ENCODE assay signal across 8 cellular contexts in genomic region chr14:63727736-63728728, GRCh38. TPM values are rescaled to one million over a fixed set of nuclear protein-coding genes. Genes with fewer than 3 reads are reported as not detected.
DNase-seq lines count a peak whose midpoint lies in the region; ATAC-seq, FAIRE-seq and TF ChIP-seq lines count a peak whose summit lies in the region.

A gene with protein sequence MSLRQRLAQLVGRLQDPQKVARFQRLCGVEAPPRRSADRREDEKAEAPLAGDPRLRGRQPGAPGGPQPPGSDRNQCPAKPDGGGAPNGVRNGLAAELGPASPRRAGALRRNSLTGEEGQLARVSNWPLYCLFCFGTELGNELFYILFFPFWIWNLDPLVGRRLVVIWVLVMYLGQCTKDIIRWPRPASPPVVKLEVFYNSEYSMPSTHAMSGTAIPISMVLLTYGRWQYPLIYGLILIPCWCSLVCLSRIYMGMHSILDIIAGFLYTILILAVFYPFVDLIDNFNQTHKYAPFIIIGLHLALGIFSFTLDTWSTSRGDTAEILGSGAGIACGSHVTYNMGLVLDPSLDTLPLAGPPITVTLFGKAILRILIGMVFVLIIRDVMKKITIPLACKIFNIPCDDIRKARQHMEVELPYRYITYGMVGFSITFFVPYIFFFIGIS (minus strand): TSS chr14:63728065. CDS start chr14:63727944, 121 bp downstream.

- no peaks in the 10 kb centered on the region for H3K79me2 ChIP-seq in MM.1S (ENCODE audit: low read length)

- peaks cover 36% of the 10 kb centered on the region for H3K4me1 Mint-ChIP-seq in T-helper 17 cell

- TF ChIP-seq CTCF in MM.1S (IDR thresholded peaks at IDR 0.05; ENCODE audit: low read length): peak; percentile 15

- TF ChIP-seq POLR2A in GM10847 (IDR thresholded peaks at IDR 0.05; ENCODE audit: extremely low read depth, insufficient read length): peak; percentile 65

- H2AFZ ChIP-seq in MM.1S (ENCODE audit: low read length): peak within 1 kb of the TSS; percentile 77; the same call in 1 of the 2 replicates

- ATAC-seq in T-helper 17 cell (peak; percentile 92), left ventricle myocardium superior (peak; percentile 97)

- H3K4me3 Mint-ChIP-seq in T-helper 17 cell: peak within 1 kb of the TSS; percentile 99

- no peak within 1 kb of the TSS for H3K27ac ChIP-seq in MM.1S (ENCODE audit: low read length)

- no peaks in the 10 kb centered on the region for H3K4me1 ChIP-seq in MM.1S (ENCODE audit: low read length)

- H3K27me3 ChIP-seq in MM.1S (replicated peaks; ENCODE audit: insufficient read depth, low read length): no peaks in the 10 kb centered on the region

- H3K9me2 ChIP-seq in MM.1S (replicated peaks; ENCODE audit: insufficient read depth, low read length): no peaks in the 10 kb centered on the region

- H3F3A ChIP-seq in MM.1S (ENCODE audit: insufficient read depth, low read length): peaks cover 4% of the 10 kb centered on the region; the same call in 1 of the 2 replicates

- peak within 1 kb of the TSS; percentile 76 for H3K4me2 ChIP-seq in MM.1S (ENCODE audit: low read depth, low read length)

- intact Hi-C loops in left ventricle myocardium superior (cut with micrococcal nuclease): no loop called here

- H3K27ac Mint-ChIP-seq in T-helper 17 cell: peak within 1 kb of the TSS; percentile 95

- no peaks in the 10 kb centered on the region for H3K9me3 ChIP-seq in MM.1S (replicated peaks; ENCODE audit: insufficient read depth, low read length)
- H3K9me3 ChIP-seq in T-helper 17 cell (ENCODE audit: control insufficient read depth, low read length, poor library complexity, severe bottlenecking): no peaks in the 10 kb centered on the region

- H3K36me3 ChIP-seq in MM.1S (replicated peaks; ENCODE audit: insufficient read depth, low read length): no peaks in the 10 kb centered on the region

- peak within 1 kb of the TSS; percentile 51; the same call in 1 of the 2 replicates for H3K9ac ChIP-seq in MM.1S (ENCODE audit: low read length)

- H3K4me3 ChIP-seq in MM.1S (ENCODE audit: low read length): peak within 1 kb of the TSS; percentile 70

- H3K27me3 Mint-ChIP-seq in T-helper 17 cell: no peaks in the 10 kb centered on the region

- no peaks in the 10 kb centered on the region for H4K20me1 ChIP-seq in MM.1S (ENCODE audit: insufficient read depth, low read length)

- peak; percentile 97 for FAIRE-seq in urothelium cell line (lab: Jason Lieb, UNC)

- H3K36me3 Mint-ChIP-seq in T-helper 17 cell (ENCODE audit: low read depth): peaks cover 3% of the 10 kb centered on the region

- DNase-seq in HCEC 1CT (peak; percentile 75), MM.1S (peak; percentile 66), T-helper 17 cell (peak; percentile 72 to 77 (median 77)), amygdala (lab: John Stamatoyannopoulos, UW) (peak in 51 of 56 donors; percentile 18 to 87 (median 61)), left ventricle myocardium superior (peak; percentile 91), pulmonary artery endothelial cell (ENCODE audit: low read depth, low spot score) (peak; percentile 15), urothelium cell line (ENCODE audit: low spot score) (peak; percentile 99)

RNA-seq across cellular contexts. Expression of the gene that starts here (rescaled TPM):
- total RNA-seq in T-helper 17 cell (10 to 100 TPM; 13.6 to 14.2 TPM), left ventricle myocardium superior (4.4 TPM), pulmonary artery endothelial cell (13.7 and 14.7 TPM in 2 replicates)

Comparison
In these comparisons a context has a peak if more than half of its experiments do, and no peak if none do; other contexts are left out.
1. DNase-seq: peak in every context shown above with its lines; median percentile 99 in urothelium cell line; 91 in left ventricle myocardium superior; 77 in T-helper 17 cell; 75 in HCEC 1CT; 66 in MM.1S; 61 in amygdala; 15 in pulmonary artery endothelial cell.